8 cellular contexts compared by ENCODE assay signal in genomic region chr12:123151679-123152454, GRCh38. TPM values are rescaled to one million over a fixed set of nuclear protein-coding genes. Genes with fewer than 3 reads are reported as not detected.
DNase-seq lines count a peak whose midpoint lies in the region; ATAC-seq lines count a peak whose summit lies in the region.

No MANE protein-coding gene starts in this region.

- 60% methylated on average over 24 of the region's 24 CpGs for WGBS in thymus

- H3K9me3 Mint-ChIP-seq in activated T-cell treated with anti-CD3 and anti-CD28 coated beads, Interleukin-2, amount 50 U/mL, for 24 hours: no peaks in the 10 kb centered on the region
- H3K9me3 Mint-ChIP-seq in activated naive CD8-positive, alpha-beta T cell treated with anti-CD3 and anti-CD28 coated beads, Interleukin-2, amount 50 U/mL, for 24 hours: no peaks in the 10 kb centered on the region

- H3K27ac ChIP-seq in layer of hippocampus (ENCODE audit: low read depth, low read length) (peak overlapping the region; percentile 82), thymus (ENCODE audit: low read depth) (peak overlapping the region; percentile 92)

- peak overlapping the region; percentile 97 for H3K4me3 ChIP-seq in thymus (ENCODE audit: low read length)

- DNase-seq in activated T-cell treated with anti-CD3 and anti-CD28 coated beads, Interleukin-2, amount 50 U/mL, for 24 hours: no peak
- DNase-seq in activated T-cell treated with anti-CD3 and anti-CD28 coated beads, Interleukin-2, amount 50 U/mL, for 1 hour: no peak
- DNase-seq in activated naive CD8-positive, alpha-beta T cell treated with anti-CD3 and anti-CD28 coated beads, Interleukin-2, amount 50 U/mL, for 24 hours: no peak
- DNase-seq in NCI-H1930 (lab: John Stamatoyannopoulos, UW): no peak
- DNase-seq in NCI-H1048 (lab: John Stamatoyannopoulos, UW): no peak
- DNase-seq in NCI-H226: no peak

- peaks cover 38% of the 10 kb centered on the region for H3K36me3 Mint-ChIP-seq in activated T-cell treated with anti-CD3 and anti-CD28 coated beads, Interleukin-2, amount 50 U/mL, for 24 hours (ENCODE audit: low read depth)
- H3K36me3 Mint-ChIP-seq in activated naive CD8-positive, alpha-beta T cell treated with anti-CD3 and anti-CD28 coated beads, Interleukin-2, amount 50 U/mL, for 24 hours (ENCODE audit: low read depth): peaks cover 25% of the 10 kb centered on the region

- no peaks in the 10 kb centered on the region for H3K27me3 Mint-ChIP-seq in activated T-cell treated with anti-CD3 and anti-CD28 coated beads, Interleukin-2, amount 50 U/mL, for 24 hours
- H3K27me3 Mint-ChIP-seq in activated naive CD8-positive, alpha-beta T cell treated with anti-CD3 and anti-CD28 coated beads, Interleukin-2, amount 50 U/mL, for 24 hours: no peaks in the 10 kb centered on the region

- ATAC-seq in activated naive CD8-positive, alpha-beta T cell treated with anti-CD3 and anti-CD28 coated beads, Interleukin-2, amount 50 U/mL, for 24 hours: no peak

- H3K27ac Mint-ChIP-seq in activated T-cell treated with anti-CD3 and anti-CD28 coated beads, Interleukin-2, amount 50 U/mL, for 24 hours: peak overlapping the region; percentile 81
- peak overlapping the region; percentile 78 for H3K27ac Mint-ChIP-seq in activated naive CD8-positive, alpha-beta T cell treated with anti-CD3 and anti-CD28 coated beads, Interleukin-2, amount 50 U/mL, for 24 hours

- H3K9me3 ChIP-seq in thymus (ENCODE audit: control insufficient read depth): no peaks in the 10 kb centered on the region

- H3K4me3 Mint-ChIP-seq in activated T-cell treated with anti-CD3 and anti-CD28 coated beads, Interleukin-2, amount 50 U/mL, for 24 hours: peak overlapping the region; percentile 76
- peak overlapping the region; percentile 78 for H3K4me3 Mint-ChIP-seq in activated naive CD8-positive, alpha-beta T cell treated with anti-CD3 and anti-CD28 coated beads, Interleukin-2, amount 50 U/mL, for 24 hours

- H3K4me1 Mint-ChIP-seq in activated T-cell treated with anti-CD3 and anti-CD28 coated beads, Interleukin-2, amount 50 U/mL, for 24 hours (ENCODE audit: low read depth): peaks cover 34% of the 10 kb centered on the region
- peaks cover 36% of the 10 kb centered on the region for H3K4me1 Mint-ChIP-seq in activated naive CD8-positive, alpha-beta T cell treated with anti-CD3 and anti-CD28 coated beads, Interleukin-2, amount 50 U/mL, for 24 hours

- H3K27me3 ChIP-seq in layer of hippocampus (ENCODE audit: control insufficient read depth, insufficient read depth, low read length): no peaks in the 10 kb centered on the region
- no peaks in the 10 kb centered on the region for H3K27me3 ChIP-seq in thymus (ENCODE audit: control insufficient read depth, insufficient read depth)

- peaks cover 15% of the 10 kb centered on the region for H3K4me1 ChIP-seq in thymus (ENCODE audit: control insufficient read depth, insufficient read depth, low read length)

- H3K36me3 ChIP-seq in thymus (ENCODE audit: control insufficient read depth, insufficient read depth): peaks cover 20% of the 10 kb centered on the region

RNA-seq across cellular contexts. Expression of gene PITPNM2, which starts 1.0 kb away (rescaled TPM):
- polyA plus RNA-seq in thymus: 56.8 TPM
